Comparison of ENCODE assay signal across 7 cellular contexts in genomic region chr21:42838212-42838690, GRCh38. TPM values are rescaled to one million over a fixed set of nuclear protein-coding genes. Genes with fewer than 3 reads are reported as not detected.
DNase-seq lines count a peak whose midpoint lies in the region; ATAC-seq, FAIRE-seq and TF ChIP-seq lines count a peak whose summit lies in the region.
"Not testable (repeated sequence)": the region's sequence is repeated elsewhere in the genome, so short reads cannot be mapped to it uniquely, and the experiment has no call there.

No MANE protein-coding gene starts in this region.

- not testable (repeated sequence) for H2AFZ ChIP-seq in HepG2 (ENCODE audit: low read length)

- H3K27me3 Mint-ChIP-seq in activated CD4-positive, alpha-beta memory T cell treated with anti-CD3 and anti-CD28 coated beads, Interleukin-2, amount 10 ng/mL, durations not matched to agents 7 days and 5 days = not testable (repeated sequence)

- H3K4me1 Mint-ChIP-seq in activated CD4-positive, alpha-beta memory T cell treated with anti-CD3 and anti-CD28 coated beads, Interleukin-2, amount 10 ng/mL, durations not matched to agents 7 days and 5 days = not testable (repeated sequence)

- DNase-seq in 8988T (peak; percentile 9), WERI-Rb-1 (peak; percentile 3), coronary artery (ENCODE audit: low spot score) (peak; percentile 12), omental fat pad (ENCODE audit: low spot score) (peak; percentile 16)
- DNase-seq in activated CD4-positive, alpha-beta memory T cell treated with anti-CD3 and anti-CD28 coated beads, Interleukin-2, amount 10 ng/mL, durations not matched to agents 7 days and 5 days = peak; percentile 8
- not testable (repeated sequence) for DNase-seq in HepG2 (ENCODE audit: low spot score)

- peak; percentile 24 for ATAC-seq in HepG2
- ATAC-seq in omental fat pad (ENCODE audit: low FRiP score) = not testable (repeated sequence)

- not testable (repeated sequence) for H3K9me3 ChIP-seq in WERI-Rb-1 (ENCODE audit: severe bottlenecking); HepG2 (ENCODE audit: low read length)

- not testable (repeated sequence) for TF ChIP-seq RAD21 in HepG2 (CRISPR knock-in tag; IDR thresholded peaks at IDR 0.05)

- CTCF ChIA-PET in activated CD4-positive, alpha-beta memory T cell treated with anti-CD3 and anti-CD28 coated beads, Interleukin-2, amount 10 ng/mL, durations not matched to agents 7 days and 5 days (lab: Charles Lee); HepG2 (lab: Yijun Ruan, JAX; ENCODE audit: low intra/inter-chr PET ratio, low total read pairs): not testable (repeated sequence)

- not testable (repeated sequence) for H3K4me3 ChIP-seq in WERI-Rb-1 (ENCODE audit: low read depth, low read length); coronary artery; HepG2 (replicated peaks in 1 of 3; ENCODE audit: insufficient read depth in 1 of 3, low read depth in 2 of 3, low read length in 3 of 3)

- not testable (repeated sequence) for H3K27ac ChIP-seq in WERI-Rb-1, coronary artery
- H3K27ac ChIP-seq in HepG2 (ENCODE audit: extremely low read length, insufficient read depth, low read length) = peak overlapping the region; percentile 58

- H3K27ac Mint-ChIP-seq in activated CD4-positive, alpha-beta memory T cell treated with anti-CD3 and anti-CD28 coated beads, Interleukin-2, amount 10 ng/mL, durations not matched to agents 7 days and 5 days = not testable (repeated sequence)

- not testable (repeated sequence) for H3K27me3 ChIP-seq in WERI-Rb-1 (ENCODE audit: insufficient read depth, low read depth, severe bottlenecking); HepG2 (ENCODE audit: control insufficient read depth in 1 of 2, insufficient read depth in 2 of 2, low read length in 2 of 2)

- H3K9me3 Mint-ChIP-seq in activated CD4-positive, alpha-beta memory T cell treated with anti-CD3 and anti-CD28 coated beads, Interleukin-2, amount 10 ng/mL, durations not matched to agents 7 days and 5 days = not testable (repeated sequence)

- TF ChIP-seq CTCF in WERI-Rb-1 (IDR thresholded peaks at IDR 0.05; ENCODE audit: low read depth, low read length); coronary artery (IDR thresholded peaks at IDR 0.05); HepG2 (CRISPR knock-in tag; IDR thresholded peaks at IDR 0.05); omental fat pad (IDR thresholded peaks at IDR 0.05): not testable (repeated sequence)

- in situ Hi-C loops in HepG2 (cut with HindIII; ENCODE audit: extremely low pct_ligation_motif_present, low pct_unique_long_range_greater_than_20kb) = loop anchor here (10.0 kb wide), 1 partner anchor 183 kb away; the partner anchor contains the start of gene PDE9A

- TF ChIP-seq EP300 in HepG2 (IDR thresholded peaks at IDR 0.05; ENCODE audit: low read depth in 2 of 2, low read length in 2 of 2); HepG2 (CRISPR knock-in tag; IDR thresholded peaks at IDR 0.05; ENCODE audit: borderline replicate concordance): not testable (repeated sequence)

- intact Hi-C loops in HepG2 (cut with micrococcal nuclease; ENCODE audit: unreplicated experiment) = not testable (repeated sequence)

- not testable (repeated sequence) for H3K4me3 Mint-ChIP-seq in activated CD4-positive, alpha-beta memory T cell treated with anti-CD3 and anti-CD28 coated beads, Interleukin-2, amount 10 ng/mL, durations not matched to agents 7 days and 5 days

- H3K4me2 ChIP-seq in HepG2 (ENCODE audit: low read depth, low read length) = not testable (repeated sequence)

- not testable (repeated sequence) for H3K79me2 ChIP-seq in HepG2 (ENCODE audit: insufficient read depth, low read length)

- not testable (repeated sequence) for BruUV-seq in HepG2 (replicated peaks; lab: Mats Ljungman, UMichigan)

- 71% methylated on average over 8 of the region's 8 CpGs for WGBS in HepG2 (ENCODE audit: low lambda C conversion rate)

- peak; percentile 10 for TF ChIP-seq POLR2A in GM19193 (IDR thresholded peaks at IDR 0.05; ENCODE audit: extremely low read depth, insufficient read depth, insufficient read length)
- TF ChIP-seq POLR2A in HepG2 (IDR thresholded peaks at IDR 0.05; ENCODE audit: insufficient read depth in 1 of 2, low read depth in 2 of 2, low read length in 2 of 2) = not testable (repeated sequence)

- H4K20me1 ChIP-seq in HepG2 (ENCODE audit: insufficient read depth, low read length) = not testable (repeated sequence)

- H3K36me3 ChIP-seq in WERI-Rb-1 = peaks cover 45% of the 10 kb centered on the region
- H3K36me3 ChIP-seq in HepG2 (replicated peaks in 1 of 2; ENCODE audit: control insufficient read depth in 1 of 2, insufficient read depth in 2 of 2, low read length in 2 of 2) = peaks cover 19 to 35% of the 10 kb centered on the region in 2 experiments

- not testable (repeated sequence) for FAIRE-seq in HepG2 (lab: Jason Lieb, UNC)

- not testable (repeated sequence) for H3K9ac ChIP-seq in HepG2 (ENCODE audit: insufficient read depth, low read depth, low read length)

- H3K36me3 Mint-ChIP-seq in activated CD4-positive, alpha-beta memory T cell treated with anti-CD3 and anti-CD28 coated beads, Interleukin-2, amount 10 ng/mL, durations not matched to agents 7 days and 5 days (ENCODE audit: low read depth) = peaks cover 11% of the 10 kb centered on the region

- POLR2A ChIA-PET in activated CD4-positive, alpha-beta memory T cell treated with anti-CD3 and anti-CD28 coated beads, Interleukin-2, amount 10 ng/mL, durations not matched to agents 7 days and 5 days (lab: Charles Lee); HepG2 (lab: Yijun Ruan, JAX): not testable (repeated sequence)

- peaks cover 22% of the 10 kb centered on the region for H3K4me1 ChIP-seq in HepG2 (ENCODE audit: insufficient read depth, low read length)

TF ChIP-seq in HepG2, 621 proteins besides CTCF, POLR2A, EP300 and RAD21 (continues in another document):
- TF ChIP-seq RARA (CRISPR knock-in tag; IDR thresholded peaks at IDR 0.05) = peak; percentile 35; the same call in 1 of the 2 replicates

RNA-seq across cellular contexts. Expression of gene WDR4, which starts 41.1 kb away (rescaled TPM):
- 10 to 100 TPM; 18.2 to 18.5 TPM for total RNA-seq in activated CD4-positive, alpha-beta memory T cell treated with anti-CD3 and anti-CD28 coated beads, Interleukin-2, amount 10 ng/mL, durations not matched to agents 7 days and 5 days
- total RNA-seq in HepG2 (2016; rRNA removed; fragmentation: Illumina TruSeq; extraction: Trizol) (14.4 and 14.8 TPM in 2 replicates), omental fat pad (10 to 100 TPM in 2 of 4 donors, 1 to 10 TPM in 2; 8.5 to 28.3 (median 13.6) TPM)
- total RNA-seq in HepG2 (2016; cell fraction: cytosol; rRNA removed; fragmentation: Illumina TruSeq; extraction: Trizol; ENCODE audit: low read depth) = 5.6 and 6.6 TPM in 2 replicates
- total RNA-seq in HepG2 (2016; cell fraction: insoluble cytoplasmic fraction; rRNA removed; fragmentation: Illumina TruSeq; extraction: Trizol) = 13.1 and 14.9 TPM in 2 replicates
- total RNA-seq in HepG2 (2016; cell fraction: membrane; rRNA removed; fragmentation: Illumina TruSeq; extraction: Trizol) = 6.4 and 7.7 TPM in 2 replicates
- 19.0 and 23.6 TPM in 2 replicates for total RNA-seq in HepG2 (2016; cell fraction: nucleus; rRNA removed; fragmentation: Illumina TruSeq; extraction: Trizol)
- polyA plus RNA-seq in HepG2 (2011; rRNA removed) = 10.9 and 11.3 TPM in 2 replicates
- 9.4 and 15.2 TPM in 2 replicates for polyA plus RNA-seq in HepG2 (2011; cell fraction: cytosol; rRNA removed)
- polyA plus RNA-seq in HepG2 (2011; cell fraction: nucleus; rRNA removed) = 45.2 and 52.9 TPM in 2 replicates
- 10.2 and 10.8 TPM in 2 replicates for polyA plus RNA-seq in HepG2 (2012)
- polyA plus RNA-seq in HepG2 (2016; cell fraction: cytosol; fragmentation: Illumina TruSeq; extraction: Trizol; ENCODE audit: low read depth) = 3.4 and 3.8 TPM in 2 replicates
- 17.9 and 21.8 TPM in 2 replicates for polyA plus RNA-seq in HepG2 (2016; cell fraction: insoluble cytoplasmic fraction; fragmentation: Illumina TruSeq; extraction: Trizol; ENCODE audit: low read depth)
- 5.6 and 6.6 TPM in 2 replicates for polyA plus RNA-seq in HepG2 (2016; cell fraction: membrane; fragmentation: Illumina TruSeq; extraction: Trizol; ENCODE audit: low read depth)
- polyA plus RNA-seq in HepG2 (2016; cell fraction: nucleus; fragmentation: Illumina TruSeq; extraction: Trizol; ENCODE audit: insufficient read depth, low read depth) = 29.4 and 30.7 TPM in 2 replicates
- 35.6 and 97.8 TPM in 2 replicates for polyA minus RNA-seq in HepG2 (2011; rRNA and poly(A)+ RNA removed; ENCODE audit: low replicate concordance)
- polyA minus RNA-seq in HepG2 (2011; cell fraction: cytosol; rRNA and poly(A)+ RNA removed) = 5.3 and 5.5 TPM in 2 replicates
- 31.8 and 38.4 TPM in 2 replicates for polyA minus RNA-seq in HepG2 (2011; cell fraction: nucleus; rRNA and poly(A)+ RNA removed)

RNA-seq across cellular contexts. Expression of gene NDUFV3, which starts 54.9 kb away (rescaled TPM):
- 10 to 100 TPM; 17.0 TPM for total RNA-seq in activated CD4-positive, alpha-beta memory T cell treated with anti-CD3 and anti-CD28 coated beads, Interleukin-2, amount 10 ng/mL, durations not matched to agents 7 days and 5 days
- total RNA-seq in HepG2 (2016; rRNA removed; fragmentation: Illumina TruSeq; extraction: Trizol) (29.6 and 35.7 TPM in 2 replicates), omental fat pad (10 to 100 TPM; 45.4 to 79.0 (median 51.9) TPM)
- 10.7 and 12.6 TPM in 2 replicates for total RNA-seq in HepG2 (2016; cell fraction: cytosol; rRNA removed; fragmentation: Illumina TruSeq; extraction: Trizol; ENCODE audit: low read depth)
- 29.5 and 34.4 TPM in 2 replicates for total RNA-seq in HepG2 (2016; cell fraction: insoluble cytoplasmic fraction; rRNA removed; fragmentation: Illumina TruSeq; extraction: Trizol)
- total RNA-seq in HepG2 (2016; cell fraction: membrane; rRNA removed; fragmentation: Illumina TruSeq; extraction: Trizol) = 17.4 and 17.6 TPM in 2 replicates
- 14.6 and 17.9 TPM in 2 replicates for total RNA-seq in HepG2 (2016; cell fraction: nucleus; rRNA removed; fragmentation: Illumina TruSeq; extraction: Trizol)
- polyA plus RNA-seq in HepG2 (2011; rRNA removed) = 14.2 and 15.4 TPM in 2 replicates
- polyA plus RNA-seq in HepG2 (2011; cell fraction: cytosol; rRNA removed) = 15.0 and 17.3 TPM in 2 replicates
- polyA plus RNA-seq in HepG2 (2011; cell fraction: nucleus; rRNA removed) = 11.9 and 13.2 TPM in 2 replicates
- polyA plus RNA-seq in HepG2 (2012) = 17.6 and 21.1 TPM in 2 replicates
- polyA plus RNA-seq in HepG2 (2016; cell fraction: cytosol; fragmentation: Illumina TruSeq; extraction: Trizol; ENCODE audit: low read depth) = 11.7 and 13.4 TPM in 2 replicates
- polyA plus RNA-seq in HepG2 (2016; cell fraction: insoluble cytoplasmic fraction; fragmentation: Illumina TruSeq; extraction: Trizol; ENCODE audit: low read depth) = 27.9 and 29.5 TPM in 2 replicates
- 13.6 and 15.3 TPM in 2 replicates for polyA plus RNA-seq in HepG2 (2016; cell fraction: membrane; fragmentation: Illumina TruSeq; extraction: Trizol; ENCODE audit: low read depth)
- polyA plus RNA-seq in HepG2 (2016; cell fraction: nucleus; fragmentation: Illumina TruSeq; extraction: Trizol; ENCODE audit: insufficient read depth, low read depth) = 20.7 and 24.6 TPM in 2 replicates
- polyA minus RNA-seq in HepG2 (2011; rRNA and poly(A)+ RNA removed; ENCODE audit: low replicate concordance) = 10.6 and 20.7 TPM in 2 replicates
- polyA minus RNA-seq in HepG2 (2011; cell fraction: cytosol; rRNA and poly(A)+ RNA removed) = 14.2 and 15.6 TPM in 2 replicates
- polyA minus RNA-seq in HepG2 (2011; cell fraction: nucleus; rRNA and poly(A)+ RNA removed) = 8.2 and 14.2 TPM in 2 replicates
